15 cellular contexts compared by ENCODE assay signal in genomic region chr2:70921839-70922590, GRCh38. TPM values are rescaled to one million over a fixed set of nuclear protein-coding genes. Genes with fewer than 3 reads are reported as not detected.
A peak's percentile ranks its signal among the peaks of the same experiment; 100 is the strongest.
DNase-seq lines count a peak whose midpoint lies in the region; ATAC-seq and TF ChIP-seq lines count a peak whose summit lies in the region.
"Had no signal": no experiment of that assay in that cellular context is flagged by ENCODE, and none has a peak within 500 bp of the region (broad histone marks: within the 10 kb centered on the region; RNA-seq: fewer than 3 reads in every experiment).

No MANE protein-coding gene starts in this region.

- POLR2A ChIA-PET in OCI-LY7 (lab: Charles Lee): no interaction called here

- H3K27ac ChIP-seq in GM23338 (ENCODE audit: low read depth) (no peak overlapping the region), neuronal stem cell (replicated peaks; ENCODE audit: low read length) (no peak overlapping the region), OCI-LY7 (ENCODE audit: low read depth, low read length, poor library complexity, severe bottlenecking) (no peak overlapping the region)
- H3K27ac ChIP-seq: adrenal gland, skin epidermis had no signal

- peaks cover 4% of the 10 kb centered on the region; the same call in 1 of the 2 replicates for H3K4me1 ChIP-seq in GM23338 (ENCODE audit: insufficient read depth)
- H3K4me1 ChIP-seq in neuronal stem cell (ENCODE audit: control insufficient read depth in 2 of 2, insufficient read depth in 1 of 2, low read depth in 1 of 2, low read length in 2 of 2): peaks cover 11 to 15% of the 10 kb centered on the region in 2 donors
- H3K4me1 ChIP-seq in OCI-LY7 (ENCODE audit: insufficient read depth, low read length, poor library complexity, severe bottlenecking): no peaks in the 10 kb centered on the region
- H3K4me1 ChIP-seq: adrenal gland had no signal

- no peaks in the 10 kb centered on the region for H3F3A ChIP-seq in GM23338 (replicated peaks; ENCODE audit: low read depth)

- H2BK120ac ChIP-seq in neuronal stem cell (ENCODE audit: low read depth, low read length): no peak overlapping the region

- DNase-seq in GM23338 (ENCODE audit: low spot score): no peak
- peak; percentile 35 for DNase-seq in NCI-H524 treated with DMSO at 0.1 percent for 48 hours (lab: John Stamatoyannopoulos, UW)
- no peak for DNase-seq in endothelial cell (ENCODE audit: low spot score)
- DNase-seq in neuronal stem cell (ENCODE audit: low spot score): no peak
- DNase-seq in OCI-LY7 (ENCODE audit: low spot score): no peak
- DNase-seq: activated B cell treated with CpG ODN at 0.5 μM for 24 hours; activated T-cell treated with anti-CD3 and anti-CD28 coated beads, Interleukin-2, amount 50 U/mL, for 1 hour; C1 segment of cervical spinal cord; NCI-H1436 had no signal

- no peak overlapping the region for H2BK5ac ChIP-seq in neuronal stem cell (ENCODE audit: low read length)

- no peak overlapping the region for H3K23ac ChIP-seq in neuronal stem cell (ENCODE audit: low read depth, low read length, poor library complexity)

- H3K4me2 ChIP-seq in GM23338 (no peak overlapping the region), neuronal stem cell (ENCODE audit: insufficient read depth, low read length, poor library complexity, severe bottlenecking) (no peak overlapping the region), OCI-LY7 (ENCODE audit: low read length) (no peak overlapping the region)

- CTCF ChIA-PET in OCI-LY7 (lab: Charles Lee; ENCODE audit: unreplicated experiment): interaction anchor here (1.4 kb wide), 1 partner anchor 50 kb away, joined by 3 read pairs; no protein-coding TSS in a partner anchor

- no peak overlapping the region for H3K4me3 ChIP-seq in GM23338
- H3K4me3 ChIP-seq in neuronal stem cell (ENCODE audit: low read length in 2 of 2): no peak overlapping the region
- no peak overlapping the region for H3K4me3 ChIP-seq in OCI-LY7 (ENCODE audit: low read depth, low read length, poor library complexity, severe bottlenecking)
- H3K4me3 ChIP-seq: adrenal gland, skin epidermis had no signal

- H2BK15ac ChIP-seq in neuronal stem cell (ENCODE audit: low read length): no peak overlapping the region

- TF ChIP-seq CTCF in GM23338 (conservative IDR thresholded peaks at IDR 0.05; ENCODE audit: low read depth in 2 of 2) (no peak), endothelial cell (IDR thresholded peaks at IDR 0.05; ENCODE audit: unreplicated experiment) (no peak), OCI-LY7 (conservative IDR thresholded peaks at IDR 0.05; ENCODE audit: low read length) (no peak)

- H2AFZ ChIP-seq in GM23338 (peak overlapping the region; percentile 76), neuronal stem cell (ENCODE audit: low read length) (no peak overlapping the region), OCI-LY7 (ENCODE audit: low read length) (no peak overlapping the region)

- no peak overlapping the region for H3K9ac ChIP-seq in neuronal stem cell (ENCODE audit: low read depth, low read length, poor library complexity)

- H3K27me3 Mint-ChIP-seq in GM23338 (ENCODE audit: insufficient read depth, low read depth, poor library complexity) (peaks cover 17% of the 10 kb centered on the region), endothelial cell (ENCODE audit: unreplicated experiment) (peaks cover 9% of the 10 kb centered on the region)

- no peaks in the 10 kb centered on the region for H3K9me3 Mint-ChIP-seq in GM23338
- no peaks in the 10 kb centered on the region for H3K9me3 Mint-ChIP-seq in endothelial cell (ENCODE audit: unreplicated experiment)
- H3K9me3 Mint-ChIP-seq: natural killer cell treated with Interleukin-12 subunit alpha and Interleukin-12 subunit beta and Interleukin-15 and Interleukin-18, amount 100 ng/mL, for 72 hours had no signal

- H3K4me1 Mint-ChIP-seq in GM23338 (peaks cover 15% of the 10 kb centered on the region), endothelial cell (ENCODE audit: unreplicated experiment) (peaks cover 36% of the 10 kb centered on the region)
- H3K4me1 Mint-ChIP-seq: activated B cell treated with CpG ODN at 0.5 μM for 24 hours had no signal

- H3K9me3 ChIP-seq in neuronal stem cell (replicated peaks in 1 of 2; ENCODE audit: control insufficient read depth in 2 of 2, insufficient read depth in 1 of 2, low read depth in 1 of 2, low read length in 2 of 2) (peaks cover 4 to 10% of the 10 kb centered on the region in 2 donors), OCI-LY7 (ENCODE audit: low read length) (no peaks in the 10 kb centered on the region)
- H3K9me3 ChIP-seq: adrenal gland had no signal

- intact Hi-C loops in OCI-LY7 (cut with micrococcal nuclease; ENCODE audit: unreplicated experiment): no loop called here

- H3K4me3 Mint-ChIP-seq in GM23338 (no peak overlapping the region; the same call in 2 of the 3 replicates), endothelial cell (ENCODE audit: unreplicated experiment) (peak overlapping the region; percentile 62)
- H3K4me3 Mint-ChIP-seq: activated B cell treated with CpG ODN at 0.5 μM for 24 hours; natural killer cell treated with Interleukin-12 subunit alpha and Interleukin-12 subunit beta and Interleukin-15 and Interleukin-18, amount 100 ng/mL, for 72 hours had no signal

- H3K27me3 ChIP-seq in GM23338 (ENCODE audit: insufficient read depth) (peaks cover 11% of the 10 kb centered on the region; the same call in 1 of the 2 replicates), neuronal stem cell (ENCODE audit: control insufficient read depth in 3 of 3, insufficient read depth in 3 of 3, low read depth in 1 of 3, low read length in 3 of 3) (no peaks in the 10 kb centered on the region)
- H3K27me3 ChIP-seq: adrenal gland had no signal

- H3K4ac ChIP-seq in neuronal stem cell (ENCODE audit: low read length): no peak overlapping the region

- no peak overlapping the region for H4K91ac ChIP-seq in neuronal stem cell (ENCODE audit: low read depth, low read length, poor library complexity)

- WGBS in neuronal stem cell (ENCODE audit: extremely low coverage in 2 of 2, insufficient read length in 2 of 2, insufficient replicate concordance in 1 of 2), 2 donors: no CpG with 5 or more reads among the region's 9 CpGs

- H3K9me2 ChIP-seq in GM23338 (ENCODE audit: insufficient read depth): no peaks in the 10 kb centered on the region
- H3K9me2 ChIP-seq in OCI-LY7 (ENCODE audit: insufficient read depth, low read length): no peaks in the 10 kb centered on the region

- no peaks in the 10 kb centered on the region; the same call in 2 of the 3 replicates for H3K36me3 Mint-ChIP-seq in GM23338 (ENCODE audit: low read depth)
- H3K36me3 Mint-ChIP-seq in endothelial cell (ENCODE audit: low read depth, unreplicated experiment): peaks cover 11% of the 10 kb centered on the region
- H3K36me3 Mint-ChIP-seq: natural killer cell treated with Interleukin-12 subunit alpha and Interleukin-12 subunit beta and Interleukin-15 and Interleukin-18, amount 100 ng/mL, for 72 hours had no signal

- H4K20me1 ChIP-seq in GM23338 (replicated peaks; ENCODE audit: insufficient read depth) (no peaks in the 10 kb centered on the region), OCI-LY7 (ENCODE audit: insufficient read depth, low read length) (no peaks in the 10 kb centered on the region)

- no peak overlapping the region for H4K8ac ChIP-seq in neuronal stem cell (ENCODE audit: low read depth, low read length)

- no peak overlapping the region for H3K27ac Mint-ChIP-seq in GM23338
- H3K27ac Mint-ChIP-seq in endothelial cell (ENCODE audit: unreplicated experiment): peak overlapping the region; percentile 95
- H3K27ac Mint-ChIP-seq: activated B cell treated with CpG ODN at 0.5 μM for 24 hours had no signal

- H3K79me2 ChIP-seq in GM23338 (replicated peaks; ENCODE audit: insufficient read depth) (no peaks in the 10 kb centered on the region), OCI-LY7 (ENCODE audit: insufficient read depth, low read depth, low read length) (no peaks in the 10 kb centered on the region)

- H3K18ac ChIP-seq in neuronal stem cell (ENCODE audit: low read length): peak overlapping the region; percentile 81

- H3K79me1 ChIP-seq in neuronal stem cell (ENCODE audit: low read depth, low read length): no peaks in the 10 kb centered on the region

- BruUV-seq in OCI-LY7 (replicated peaks; lab: Mats Ljungman, UMichigan): no TSS peak

- H3K36me3 ChIP-seq in GM23338 (ENCODE audit: insufficient read depth): no peaks in the 10 kb centered on the region
- H3K36me3 ChIP-seq in neuronal stem cell (replicated peaks in 1 of 2; ENCODE audit: control insufficient read depth in 2 of 2, insufficient read depth in 2 of 2, low read length in 2 of 2): peaks cover 0 to 35% of the 10 kb centered on the region in 2 donors
- H3K36me3 ChIP-seq in OCI-LY7 (ENCODE audit: insufficient read depth, low read length): no peaks in the 10 kb centered on the region
- H3K36me3 ChIP-seq: adrenal gland had no signal

- ATAC-seq in GM23338: peak; percentile 50
- no peak for ATAC-seq in HG02885 (IDR thresholded peaks at IDR 0.05; ENCODE audit: poor library complexity, unreplicated experiment)
- no peak for ATAC-seq in HG02763 (IDR thresholded peaks at IDR 0.05; ENCODE audit: unreplicated experiment)
- ATAC-seq: natural killer cell treated with Interleukin-12 subunit alpha and Interleukin-12 subunit beta and Interleukin-15 and Interleukin-18, amount 100 ng/mL, for 72 hours; SK-N-SH treated with all-trans-retinoic acid at 6 μM for 48 hours had no signal

- H3K14ac ChIP-seq in neuronal stem cell (ENCODE audit: low read length): no peak overlapping the region

- H2BK12ac ChIP-seq in neuronal stem cell (ENCODE audit: low read length): no peak overlapping the region

- no peak overlapping the region for H2AK5ac ChIP-seq in neuronal stem cell (ENCODE audit: low read depth, low read length)

TF ChIP-seq in GM23338, 12 proteins besides CTCF, POLR2A, EP300 and RAD21 (continues in another document):
- no peak for TF ChIP-seq NANOG (IDR thresholded peaks at IDR 0.05; ENCODE audit: borderline replicate concordance)

RNA-seq across cellular contexts. Expression of gene ATP6V1B1, which starts 13.7 kb away (rescaled TPM):
- total RNA-seq in GM23338 (2014; rRNA removed; shearing (Covaris generic)): not detected in 2 replicates
- polyA plus RNA-seq in GM23338 (2016; fragmentation: Nextera tagmentation; extraction: Ambion mirVana): not detected in 2 replicates
- total RNA-seq in endothelial cell (ENCODE audit: unreplicated experiment): not detected
- polyA plus RNA-seq in neuronal stem cell (2013, experiment 1 of 2): 1.9 TPM
- 2.3 TPM for polyA plus RNA-seq in neuronal stem cell (2013, experiment 2 of 2)
- not detected in 2 replicates for total RNA-seq in OCI-LY7 (2014; rRNA removed; shearing (Covaris generic))
- total RNA-seq in OCI-LY7 (2022): not detected in 2 replicates
- total RNA-seq: activated B cell treated with CpG ODN at 0.5 μM for 24 hours had no signal

RNA-seq across cellular contexts. Expression of gene VAX2, which starts 21.6 kb away (rescaled TPM):
- 0.31 TPM in 1 of 2 replicates, not detected in the other for total RNA-seq in GM23338 (2014; rRNA removed; shearing (Covaris generic))
- polyA plus RNA-seq in GM23338 (2016; fragmentation: Nextera tagmentation; extraction: Ambion mirVana): not detected in 2 replicates
- 2.2 TPM for total RNA-seq in endothelial cell (ENCODE audit: unreplicated experiment)
- polyA plus RNA-seq in neuronal stem cell (2013, experiment 1 of 2): 2.1 TPM
- 2.4 TPM for polyA plus RNA-seq in neuronal stem cell (2013, experiment 2 of 2)
- not detected in 2 replicates for total RNA-seq in OCI-LY7 (2014; rRNA removed; shearing (Covaris generic))
- not detected in 2 replicates for total RNA-seq in OCI-LY7 (2022)
- total RNA-seq: activated B cell treated with CpG ODN at 0.5 μM for 24 hours had no signal

RNA-seq across cellular contexts. Expression of gene ANKRD53, which starts 56.4 kb away (rescaled TPM):
- 0.73 and 1.3 TPM in 2 replicates for total RNA-seq in GM23338 (2014; rRNA removed; shearing (Covaris generic))
- polyA plus RNA-seq in GM23338 (2016; fragmentation: Nextera tagmentation; extraction: Ambion mirVana): 0.32 and 0.59 TPM in 2 replicates
- total RNA-seq in endothelial cell (ENCODE audit: unreplicated experiment): 0.56 TPM
- 0.33 TPM for polyA plus RNA-seq in neuronal stem cell (2013, experiment 1 of 2)
- 0.35 TPM for polyA plus RNA-seq in neuronal stem cell (2013, experiment 2 of 2)
- total RNA-seq in OCI-LY7 (2014; rRNA removed; shearing (Covaris generic)): not detected in 2 replicates
- total RNA-seq in OCI-LY7 (2022): not detected in 2 replicates
